ENCODE assay signal across 1 cellular context in genomic region chr6:134904731-134905130, GRCh38. TPM values are rescaled to one million over a fixed set of nuclear protein-coding genes. Genes with fewer than 3 reads are reported as not detected.
"Had no signal": no experiment of that assay in that cellular context is flagged by ENCODE, and none has a peak within 500 bp of the region (broad histone marks: within the 10 kb centered on the region; RNA-seq: fewer than 3 reads in every experiment).

No MANE protein-coding gene starts in this region.

RNA-seq across cellular contexts. Expression of gene ALDH8A1, which starts 45.2 kb away (rescaled TPM):
- total RNA-seq: vagina had no signal
